In genomic region chr2:163662141-163662780, GRCh38 we compare ENCODE assay signal across 20 cellular contexts.
DNase-seq lines count a peak whose midpoint lies in the region; TF ChIP-seq lines count a peak whose summit lies in the region.
"Had no signal": no experiment of that assay in that cellular context is flagged by ENCODE, and none has a peak within 500 bp of the region (broad histone marks: within the 10 kb centered on the region; RNA-seq: fewer than 3 reads in every experiment).

No MANE protein-coding gene starts in this region.

- no peak overlapping the region for H3K4ac ChIP-seq in mesenchymal stem cell (ENCODE audit: low read depth in 1 of 2, low read length in 2 of 2)

- 37% methylated on average over 3 of the region's 4 CpGs for WGBS in mesenchymal stem cell

- H3K79me2 ChIP-seq in osteoblast (ENCODE audit: insufficient read depth, low read length) = no peaks in the 10 kb centered on the region

- H3K9me3 ChIP-seq in mesenchymal stem cell (ENCODE audit: control insufficient read depth, low read length) = no peaks in the 10 kb centered on the region
- no peaks in the 10 kb centered on the region for H3K9me3 ChIP-seq in osteoblast (ENCODE audit: low read depth, low read length)
- H3K9me3 ChIP-seq: ascending aorta, neutrophil, SJCRH30 had no signal

- H3K4me2 ChIP-seq in mesenchymal stem cell (ENCODE audit: low read length, poor library complexity, severe bottlenecking) = peak overlapping the region; percentile 9
- H3K4me2 ChIP-seq in osteoblast (ENCODE audit: insufficient read depth, low read length) = no peak overlapping the region

- peaks cover 8% of the 10 kb centered on the region for H3K4me1 ChIP-seq in mesenchymal stem cell (ENCODE audit: control insufficient read depth, insufficient read depth, low read depth, low read length)
- H3K4me1 ChIP-seq in osteoblast (ENCODE audit: insufficient read depth, low read length) = peaks cover 29% of the 10 kb centered on the region
- H3K4me1 ChIP-seq: SJCRH30 had no signal

- H3K9ac ChIP-seq in mesenchymal stem cell (ENCODE audit: low read length) = no peak overlapping the region

- H3K27me3 ChIP-seq in brain microvascular endothelial cell (replicated peaks) (no peaks in the 10 kb centered on the region), mesenchymal stem cell (ENCODE audit: control insufficient read depth in 1 of 2, insufficient read depth in 1 of 2, low read length in 2 of 2) (no peaks in the 10 kb centered on the region), osteoblast (ENCODE audit: insufficient read depth, low read length) (no peaks in the 10 kb centered on the region)
- H3K27me3 ChIP-seq: ascending aorta, neutrophil, SJCRH30 had no signal

- no peak overlapping the region for H3K23ac ChIP-seq in mesenchymal stem cell (ENCODE audit: low read length in 2 of 2)

- no peak overlapping the region for H4K91ac ChIP-seq in mesenchymal stem cell (ENCODE audit: low read length)

- H3K4me3 ChIP-seq in brain microvascular endothelial cell (ENCODE audit: low read depth, low read length) = no peak overlapping the region
- H3K4me3 ChIP-seq in mesenchymal stem cell (ENCODE audit: insufficient read depth in 1 of 2, low read depth in 1 of 2, low read length in 2 of 2) = no peak overlapping the region
- no peak overlapping the region for H3K4me3 ChIP-seq in osteoblast (ENCODE audit: insufficient read depth, low read length)
- H3K4me3 ChIP-seq: ascending aorta, SJCRH30 had no signal

- peaks cover 13% of the 10 kb centered on the region for H3K79me1 ChIP-seq in mesenchymal stem cell (replicated peaks; ENCODE audit: low read length, poor library complexity, severe bottlenecking)

- H4K20me1 ChIP-seq in osteoblast (ENCODE audit: insufficient read depth, low read length) = no peaks in the 10 kb centered on the region

- H3K18ac ChIP-seq in mesenchymal stem cell (ENCODE audit: low read depth in 1 of 2, low read length in 2 of 2) = peak overlapping the region; percentile 33 to 52

- no peak overlapping the region for H2BK15ac ChIP-seq in mesenchymal stem cell (ENCODE audit: low read depth, poor library complexity, severe bottlenecking)

- in situ Hi-C loops in Caki2 (cut with HindIII; ENCODE audit: low pct_unique_long_range_greater_than_20kb, low sequenced_read_pairs) (no loop called here), brain microvascular endothelial cell (cut with HindIII; ENCODE audit: low pct_ligation_motif_present, low sequenced_read_pairs) (no loop called here)

- peak overlapping the region; percentile 95 for H2AK5ac ChIP-seq in mesenchymal stem cell (ENCODE audit: low read length, severe bottlenecking)

- H4K8ac ChIP-seq in mesenchymal stem cell (ENCODE audit: low read length) = no peak overlapping the region

- peak overlapping the region in 1 of 2 experiments; percentile 78 for H2BK12ac ChIP-seq in mesenchymal stem cell (ENCODE audit: low read length in 2 of 2)

- H2AFZ ChIP-seq in mesenchymal stem cell (ENCODE audit: low read depth, low read length) (no peak overlapping the region), osteoblast (ENCODE audit: low read length) (no peak overlapping the region)

- H3K14ac ChIP-seq in mesenchymal stem cell (ENCODE audit: low read length in 2 of 2) = peak overlapping the region in 1 of 2 experiments; percentile 46

- H3K27ac ChIP-seq in brain microvascular endothelial cell (no peak overlapping the region), mesenchymal stem cell (ENCODE audit: low read length, poor library complexity, severe bottlenecking) (peak overlapping the region; percentile 89), osteoblast (ENCODE audit: low read depth, low read length) (no peak overlapping the region)
- H3K27ac ChIP-seq: neutrophil, SJCRH30 had no signal

- TF ChIP-seq CTCF in brain microvascular endothelial cell (IDR thresholded peaks at IDR 0.05; ENCODE audit: low read depth, low read length, missing control alignments) = no peak
- TF ChIP-seq CTCF in osteoblast (IDR thresholded peaks at IDR 0.05; ENCODE audit: extremely low read depth, low read depth, low read length) = no peak

- DNase-seq in Caki2 (ENCODE audit: low read depth) = peak; percentile 49
- peak; percentile 63 for DNase-seq in NCI-H226
- DNase-seq in brain microvascular endothelial cell = peak; percentile 29
- no peak for DNase-seq in mesenchymal stem cell
- no peak for DNase-seq in HuH-7 (ENCODE audit: low spot score)
- DNase-seq in osteoblast (ENCODE audit: insufficient read length, low spot score, missing footprints) = no peak
- no peak for DNase-seq in NCI-H2029 treated with DMSO at 0.1 percent for 48 hours (lab: John Stamatoyannopoulos, UW)
- DNase-seq in NCI-H526 treated with DMSO at 0.1 percent for 48 hours (lab: John Stamatoyannopoulos, UW) = no peak
- DNase-seq: activated CD8-positive, alpha-beta T cell treated with anti-CD3 and anti-CD28 coated beads for 36 hours; activated naive CD4-positive, alpha-beta T cell treated with anti-CD3 and anti-CD28 coated beads for 36 hours; activated T-cell treated with anti-CD3 and anti-CD28 coated beads, Interleukin-2, amount 50 U/mL, for 24 hours; CD8-positive, alpha-beta memory T cell; dermis blood vessel endothelial cell; DMS79; left colon; right cardiac atrium; SJCRH30; stimulated activated CD4-positive, alpha-beta T cell treated with anti-CD3 and anti-CD28 coated beads, Interleukin-15, amount 100 ng/mL, for 24 hours had no signal

- H2BK5ac ChIP-seq in mesenchymal stem cell (ENCODE audit: low read depth, low read length, poor library complexity, severe bottlenecking) = peak overlapping the region; percentile 74

- peak overlapping the region; percentile 19 for H2BK120ac ChIP-seq in mesenchymal stem cell (ENCODE audit: low read depth, low read length)

- H3K36me3 ChIP-seq in brain microvascular endothelial cell (replicated peaks) (no peaks in the 10 kb centered on the region), mesenchymal stem cell (ENCODE audit: control insufficient read depth in 1 of 2, insufficient read depth in 2 of 2, low read depth in 1 of 2, low read length in 2 of 2) (peaks cover 0 to 4% of the 10 kb centered on the region in 2 experiments), osteoblast (ENCODE audit: insufficient read depth, low read length) (no peaks in the 10 kb centered on the region)
- H3K36me3 ChIP-seq: ascending aorta, neutrophil, SJCRH30 had no signal

Comparison
In these comparisons a context has a peak if more than half of its experiments do, and no peak if none do; other contexts are left out.
1. DNase-seq: peak in Caki2 (single experiment), NCI-H226 (single experiment) and brain microvascular endothelial cell (single experiment); none in mesenchymal stem cell (single experiment), HuH-7 (single experiment), osteoblast (single experiment), NCI-H2029 treated with DMSO at 0.1 percent for 48 hours (single experiment) and NCI-H526 treated with DMSO at 0.1 percent for 48 hours (single experiment).